8 cellular contexts compared by ENCODE assay signal in genomic region chr11:61891331-61892084, GRCh38. TPM values are rescaled to one million over a fixed set of nuclear protein-coding genes. Genes with fewer than 3 reads are reported as not detected.
DNase-seq lines count a peak whose midpoint lies in the region; ATAC-seq and TF ChIP-seq lines count a peak whose summit lies in the region.

A gene with protein sequence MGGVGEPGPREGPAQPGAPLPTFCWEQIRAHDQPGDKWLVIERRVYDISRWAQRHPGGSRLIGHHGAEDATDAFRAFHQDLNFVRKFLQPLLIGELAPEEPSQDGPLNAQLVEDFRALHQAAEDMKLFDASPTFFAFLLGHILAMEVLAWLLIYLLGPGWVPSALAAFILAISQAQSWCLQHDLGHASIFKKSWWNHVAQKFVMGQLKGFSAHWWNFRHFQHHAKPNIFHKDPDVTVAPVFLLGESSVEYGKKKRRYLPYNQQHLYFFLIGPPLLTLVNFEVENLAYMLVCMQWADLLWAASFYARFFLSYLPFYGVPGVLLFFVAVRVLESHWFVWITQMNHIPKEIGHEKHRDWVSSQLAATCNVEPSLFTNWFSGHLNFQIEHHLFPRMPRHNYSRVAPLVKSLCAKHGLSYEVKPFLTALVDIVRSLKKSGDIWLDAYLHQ (minus strand): TSS chr11:61891545. CDS start chr11:61891381, 164 bp downstream.

- no peaks in the 10 kb centered on the region for H3K36me3 ChIP-seq in upper lobe of left lung

- H3K4me1 Mint-ChIP-seq in activated naive CD8-positive, alpha-beta T cell treated with anti-CD3 and anti-CD28 coated beads, Interleukin-2, amount 10 ng/mL, durations not matched to agents 7 days and 5 days, result peaks cover 4% of the 10 kb centered on the region
- H3K4me1 Mint-ChIP-seq in glutamatergic neuron (ENCODE audit: low read depth, unreplicated experiment), result no peaks in the 10 kb centered on the region

- POLR2A ChIA-PET in activated naive CD8-positive, alpha-beta T cell treated with anti-CD3 and anti-CD28 coated beads, Interleukin-2, amount 10 ng/mL, durations not matched to agents 7 days and 5 days (lab: Charles Lee), result no interaction called here

- ATAC-seq in GM21619 (IDR thresholded peaks at IDR 0.05; ENCODE audit: unreplicated experiment) (peak; percentile 51), upper lobe of left lung (ENCODE audit: low FRiP score in 2 of 2) (peak; percentile 86 to 95)
- ATAC-seq in activated naive CD8-positive, alpha-beta T cell treated with anti-CD3 and anti-CD28 coated beads, Interleukin-2, amount 10 ng/mL, durations not matched to agents 7 days and 5 days (ENCODE audit: low read depth), result peak; percentile 71

- DNase-seq in DMS153 (lab: John Stamatoyannopoulos, UW), result peak; percentile 65
- DNase-seq in LNCaP clone FGC (ENCODE audit: low read depth), result peak; percentile 51
- DNase-seq in SKM-1 (lab: John Stamatoyannopoulos, UW; ENCODE audit: unreplicated experiment), result peak; percentile 9
- peak; percentile 73 for DNase-seq in activated naive CD8-positive, alpha-beta T cell treated with anti-CD3 and anti-CD28 coated beads, Interleukin-2, amount 10 ng/mL, durations not matched to agents 7 days and 5 days
- DNase-seq in glutamatergic neuron, result peak; percentile 79
- DNase-seq in occipital lobe (lab: John Stamatoyannopoulos, UW), result peak; percentile 78
- peak; percentile 92 to 96 for DNase-seq in upper lobe of left lung

- peak in 3 of 4 donors; percentile 55 to 67 (median 56) for TF ChIP-seq POLR2A in upper lobe of left lung (IDR thresholded peaks at IDR 0.05)

- no peaks in the 10 kb centered on the region for H3K27me3 ChIP-seq in upper lobe of left lung

- WGBS in upper lobe of left lung, 2 donors, result 0% methylated on average over 24 of the region's 96 CpGs; no CpG with 5 or more reads in 1 of the 2 donors

- H3K36me3 Mint-ChIP-seq in activated naive CD8-positive, alpha-beta T cell treated with anti-CD3 and anti-CD28 coated beads, Interleukin-2, amount 10 ng/mL, durations not matched to agents 7 days and 5 days, result no peaks in the 10 kb centered on the region
- H3K36me3 Mint-ChIP-seq in glutamatergic neuron (ENCODE audit: unreplicated experiment), result no peaks in the 10 kb centered on the region

- H3K4me1 ChIP-seq in upper lobe of left lung, result peaks cover 21 to 30% (median 29%) of the 10 kb centered on the region in 4 donors

- peaks cover 1% of the 10 kb centered on the region for H3K9me3 Mint-ChIP-seq in activated naive CD8-positive, alpha-beta T cell treated with anti-CD3 and anti-CD28 coated beads, Interleukin-2, amount 10 ng/mL, durations not matched to agents 7 days and 5 days
- peaks cover 2% of the 10 kb centered on the region for H3K9me3 Mint-ChIP-seq in glutamatergic neuron (ENCODE audit: unreplicated experiment)

- H3K4me3 ChIP-seq in LNCaP clone FGC (ENCODE audit: low read depth, low read length), result peak within 1 kb of the TSS; percentile 74
- H3K4me3 ChIP-seq in upper lobe of left lung, result peak within 1 kb of the TSS; percentile 60 to 95 (median 88)

- no peak for TF ChIP-seq CTCF in LNCaP clone FGC (IDR thresholded peaks at IDR 0.05; ENCODE audit: control insufficient read depth, extremely low read depth, insufficient read depth)
- TF ChIP-seq CTCF in glutamatergic neuron (IDR thresholded peaks at IDR 0.05; ENCODE audit: partially characterized antibody, unreplicated experiment), result no peak
- TF ChIP-seq CTCF in upper lobe of left lung (IDR thresholded peaks at IDR 0.05), result peak in 3 of 6 experiments; percentile 1 to 30 (median 22)

- H3K27me3 Mint-ChIP-seq in activated naive CD8-positive, alpha-beta T cell treated with anti-CD3 and anti-CD28 coated beads, Interleukin-2, amount 10 ng/mL, durations not matched to agents 7 days and 5 days, result peaks cover 5% of the 10 kb centered on the region
- H3K27me3 Mint-ChIP-seq in glutamatergic neuron (ENCODE audit: unreplicated experiment), result peaks cover 6% of the 10 kb centered on the region

- no peak for TF ChIP-seq EP300 in upper lobe of left lung (IDR thresholded peaks at IDR 0.05)

- no peaks in the 10 kb centered on the region for H3K9me3 ChIP-seq in upper lobe of left lung

- H3K4me3 Mint-ChIP-seq in activated naive CD8-positive, alpha-beta T cell treated with anti-CD3 and anti-CD28 coated beads, Interleukin-2, amount 10 ng/mL, durations not matched to agents 7 days and 5 days, result peak within 1 kb of the TSS; percentile 89
- peak within 1 kb of the TSS; percentile 84 for H3K4me3 Mint-ChIP-seq in glutamatergic neuron (ENCODE audit: unreplicated experiment)

- H3K27ac ChIP-seq in upper lobe of left lung, result peak within 1 kb of the TSS; percentile 74 to 88 (median 82)

- H3K27ac Mint-ChIP-seq in activated naive CD8-positive, alpha-beta T cell treated with anti-CD3 and anti-CD28 coated beads, Interleukin-2, amount 10 ng/mL, durations not matched to agents 7 days and 5 days, result peak within 1 kb of the TSS; percentile 64
- H3K27ac Mint-ChIP-seq in glutamatergic neuron (ENCODE audit: unreplicated experiment), result no peak within 1 kb of the TSS

RNA-seq across cellular contexts. Expression of the gene that starts here (rescaled TPM):
- total RNA-seq in activated naive CD8-positive, alpha-beta T cell treated with anti-CD3 and anti-CD28 coated beads, Interleukin-2, amount 10 ng/mL, durations not matched to agents 7 days and 5 days, result 1 to 10 TPM; 4.7 TPM
- total RNA-seq in glutamatergic neuron (ENCODE audit: unreplicated experiment), result 9.7 TPM
- total RNA-seq in occipital lobe, result 34.0 TPM
- 100 to 1,000 TPM in 3 of 6 donors, 10 to 100 TPM in 3; 34.4 to 138 (median 106) TPM for total RNA-seq in upper lobe of left lung

Comparison
In these comparisons a context has a peak if more than half of its experiments do, and no peak if none do; other contexts are left out.
1. Peak in every context shown above with its lines: DNase-seq, ATAC-seq, H3K4me3 ChIP-seq and H3K27ac ChIP-seq.
2. DNase-seq: peak in every context shown above with its lines; median percentile 94 in upper lobe of left lung; 79 in glutamatergic neuron; 78 in occipital lobe; 73 in activated naive CD8-positive, alpha-beta T cell treated with anti-CD3 and anti-CD28 coated beads, Interleukin-2, amount 10 ng/mL, durations not matched to agents 7 days and 5 days; 65 in DMS153; 51 in LNCaP clone FGC; 9 in SKM-1.